ENCODE assay signal across 10 cellular contexts in the genomic region with DNA sequence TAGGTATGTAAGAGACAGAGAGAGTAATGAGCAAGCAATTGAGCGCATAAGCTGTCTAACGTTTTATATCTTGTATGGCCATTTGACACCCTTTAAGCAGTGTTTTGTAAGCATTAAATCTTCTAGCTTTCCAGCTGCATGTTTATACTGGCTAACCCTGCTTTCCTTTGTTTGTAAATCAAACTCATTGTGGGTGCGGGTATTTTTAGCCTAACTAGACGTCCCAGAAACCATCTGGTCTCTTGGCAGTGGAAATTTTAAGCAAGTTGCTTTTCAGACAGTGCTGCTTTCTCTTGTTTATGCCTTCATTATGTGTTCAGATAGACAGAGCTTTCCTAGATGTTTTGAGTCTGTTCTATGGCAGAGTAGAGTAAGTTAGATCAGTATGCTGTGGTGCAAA.
DNase-seq lines count a peak whose midpoint lies in the region; ATAC-seq and TF ChIP-seq lines count a peak whose summit lies in the region.
"Had no signal": no experiment of that assay in that cellular context is flagged by ENCODE, and none has a peak within 500 bp of the region (broad histone marks: within the 10 kb centered on the region; RNA-seq: fewer than 3 reads in every experiment).

No MANE protein-coding gene starts in this region.

- peaks cover 85% of the 10 kb centered on the region for H3K36me3 Mint-ChIP-seq in activated naive CD8-positive, alpha-beta T cell treated with anti-CD3 and anti-CD28 coated beads for 36 hours

- H3K4me3 Mint-ChIP-seq in activated naive CD8-positive, alpha-beta T cell treated with anti-CD3 and anti-CD28 coated beads for 36 hours, result no peak overlapping the region
- H3K4me3 Mint-ChIP-seq: activated T-cell treated with anti-CD3 and anti-CD28 coated beads, Interleukin-2, amount 50 U/mL, for 4 hours had no signal

- peaks cover 0 to 15% of the 10 kb centered on the region in 2 donors for H3K9me3 ChIP-seq in transverse colon

- H3K27me3 Mint-ChIP-seq in activated naive CD8-positive, alpha-beta T cell treated with anti-CD3 and anti-CD28 coated beads for 36 hours, result no peaks in the 10 kb centered on the region

- H3K4me1 Mint-ChIP-seq in activated naive CD8-positive, alpha-beta T cell treated with anti-CD3 and anti-CD28 coated beads for 36 hours, result peaks cover 2% of the 10 kb centered on the region

- peaks cover 0 to 31% (median 7%) of the 10 kb centered on the region in 4 donors for H3K4me1 ChIP-seq in transverse colon

- ATAC-seq in GM18907 (IDR thresholded peaks at IDR 0.05; ENCODE audit: unreplicated experiment) (no peak), HG02973 (IDR thresholded peaks at IDR 0.05; ENCODE audit: unreplicated experiment) (no peak)
- ATAC-seq: activated T-cell treated with anti-CD3 and anti-CD28 coated beads, Interleukin-2, amount 50 U/mL, for 4 hours had no signal

- peak; percentile 89 for DNase-seq in fibroblast of gingiva (ENCODE audit: low read depth)
- DNase-seq in middle frontal gyrus (ENCODE audit: extremely low spot score, low spot score), result peak; percentile 54
- no peak for DNase-seq in transverse colon
- no peak for DNase-seq in activated naive CD8-positive, alpha-beta T cell treated with anti-CD3 and anti-CD28 coated beads for 36 hours
- DNase-seq: activated T-cell treated with anti-CD3 and anti-CD28 coated beads, Interleukin-2, amount 50 U/mL, for 4 hours; GDM1; NCI-H774 had no signal

- H3K27ac ChIP-seq in transverse colon, result peak overlapping the region; percentile 9 to 66 (median 62)

- H3K4me3 ChIP-seq in WI38 (ENCODE audit: low read depth, low read length) (peak overlapping the region; percentile 18; the same call in 1 of the 2 replicates), transverse colon (no peak overlapping the region)

- 57 to 80% methylated on average over 1 to 4 of the region's 4 CpGs for WGBS in transverse colon (ENCODE audit: low coverage in 1 of 2), 2 donors

- TF ChIP-seq POLR2A in transverse colon (IDR thresholded peaks at IDR 0.05), result no peak

- no peak for TF ChIP-seq CTCF in WI38 (IDR thresholded peaks at IDR 0.05; ENCODE audit: low read depth, low read length)
- no peak for TF ChIP-seq CTCF in transverse colon (IDR thresholded peaks at IDR 0.05)

- intact Hi-C loops in transverse colon (cut with DNase I; ENCODE audit: low total_unique reads), result no loop called here

- peaks cover 0 to 36% (median 6%) of the 10 kb centered on the region in 4 donors for H3K36me3 ChIP-seq in transverse colon

- no peak overlapping the region for H3K27ac Mint-ChIP-seq in activated naive CD8-positive, alpha-beta T cell treated with anti-CD3 and anti-CD28 coated beads for 36 hours

- H3K9me3 Mint-ChIP-seq in activated naive CD8-positive, alpha-beta T cell treated with anti-CD3 and anti-CD28 coated beads for 36 hours, result peaks cover 29% of the 10 kb centered on the region

- in situ Hi-C loops in transverse colon (cut with MboI; ENCODE audit: low pct_ligation_motif_present in 1 of 4, low pct_unique_long_range_greater_than_20kb in 1 of 4, low sequenced_read_pairs in 3 of 4), result no loop called here

- no peaks in the 10 kb centered on the region for H3K27me3 ChIP-seq in transverse colon

- no peak for TF ChIP-seq EP300 in transverse colon (IDR thresholded peaks at IDR 0.05; ENCODE audit: low read depth)

Comparison
In these comparisons a context has a peak if more than half of its experiments do, and no peak if none do; other contexts are left out.
1. DNase-seq: peak in fibroblast of gingiva (single experiment) and middle frontal gyrus (single experiment); none in transverse colon (single experiment) and activated naive CD8-positive, alpha-beta T cell treated with anti-CD3 and anti-CD28 coated beads for 36 hours (single experiment).